In the genomic region with DNA sequence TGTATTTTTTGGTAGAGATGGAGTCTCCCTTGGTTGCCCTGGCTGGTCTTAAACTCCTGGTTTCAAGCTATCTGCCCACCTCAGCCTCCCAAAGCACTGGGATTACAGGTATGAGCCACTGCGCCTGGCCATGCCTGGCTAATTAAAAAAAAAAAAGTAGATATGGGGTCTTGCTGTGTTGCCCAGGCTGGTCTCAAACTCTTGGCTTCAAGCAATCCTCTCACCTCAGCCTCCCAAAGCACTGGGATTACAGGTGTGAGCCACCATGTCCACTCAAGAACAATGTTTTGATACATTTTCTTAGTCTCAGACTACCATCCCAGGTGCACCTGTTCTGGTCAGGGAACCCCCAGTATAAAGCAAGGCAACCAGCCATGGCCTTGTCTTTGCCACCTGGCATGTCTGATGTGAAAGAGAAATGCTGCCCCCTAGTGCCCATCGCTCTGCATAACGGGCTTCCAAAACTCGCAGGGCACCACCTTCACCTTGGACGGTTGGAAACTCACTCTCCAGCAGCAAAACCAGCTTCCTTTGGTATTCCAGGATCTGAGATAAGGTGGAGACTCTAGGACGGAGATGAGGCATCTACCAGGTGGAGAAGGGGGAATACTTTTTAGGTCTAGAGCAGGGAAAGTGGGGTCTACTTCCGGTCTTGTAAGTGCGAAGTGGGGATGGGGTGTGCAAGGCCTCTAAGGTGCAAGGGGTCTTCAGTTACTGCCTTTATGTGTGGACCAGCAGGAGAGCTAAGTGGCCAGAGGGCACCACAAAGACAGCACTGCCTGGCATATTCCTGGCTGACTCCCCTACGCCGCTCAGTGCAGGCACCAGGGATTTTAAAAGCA, we compare ENCODE assay signal across 7 cellular contexts. TPM values are rescaled to one million over a fixed set of nuclear protein-coding genes. Genes with fewer than 3 reads are reported as not detected.
A peak's percentile ranks its signal among the peaks of the same experiment; 100 is the strongest.
DNase-seq lines count a peak whose midpoint lies in the region; TF ChIP-seq lines count a peak whose summit lies in the region.

No MANE protein-coding gene starts in this region.

- H3K27me3 ChIP-seq in WERI-Rb-1 (ENCODE audit: insufficient read depth, low read depth, severe bottlenecking) = no peaks in the 10 kb centered on the region
- H3K27me3 ChIP-seq in mammary epithelial cell (ENCODE audit: insufficient read depth, low read length) = no peaks in the 10 kb centered on the region

- H3K36me3 ChIP-seq in WERI-Rb-1 (no peaks in the 10 kb centered on the region), mammary epithelial cell (ENCODE audit: insufficient read depth, low read length) (no peaks in the 10 kb centered on the region)

- H3K9me3 ChIP-seq in WERI-Rb-1 (ENCODE audit: severe bottlenecking) (no peaks in the 10 kb centered on the region), mammary epithelial cell (replicated peaks; ENCODE audit: insufficient read depth, low read length) (no peaks in the 10 kb centered on the region)

- no peak overlapping the region for H2AFZ ChIP-seq in mammary epithelial cell (ENCODE audit: low read depth, low read length)

- no peak overlapping the region for H3K4me3 ChIP-seq in GM12865 (ENCODE audit: low read depth, low read length)
- no peak overlapping the region for H3K4me3 ChIP-seq in HFF-Myc (replicated peaks; ENCODE audit: low read depth, low read length)
- no peak overlapping the region for H3K4me3 ChIP-seq in WERI-Rb-1 (ENCODE audit: low read depth, low read length)
- no peak overlapping the region for H3K4me3 ChIP-seq in mammary epithelial cell (replicated peaks in 1 of 3; ENCODE audit: insufficient read depth in 1 of 3, low read depth in 2 of 3, low read length in 3 of 3)

- intact Hi-C loops in mammary epithelial cell (cut with micrococcal nuclease) = loop anchor here (1.0 to 10.0 kb wide), 7 partner anchors 49 to 795 kb away; a partner anchor contains a TSS

- no TSS peak for BruUV-seq in mammary epithelial cell (replicated peaks; lab: Mats Ljungman, UMichigan)

- no peak overlapping the region for H3K27ac ChIP-seq in WERI-Rb-1
- H3K27ac ChIP-seq in mammary epithelial cell (ENCODE audit: insufficient read depth, low read depth, low read length) = no peak overlapping the region

- H3K4me1 ChIP-seq in mammary epithelial cell (ENCODE audit: insufficient read depth, low read length) = peaks cover 12% of the 10 kb centered on the region

- H3K4me2 ChIP-seq in mammary epithelial cell (ENCODE audit: insufficient read depth, low read depth, low read length) = no peak overlapping the region

- CTCF ChIA-PET in mammary epithelial cell (lab: Charles Lee; ENCODE audit: low non-redundant PET) = interaction anchor here (0.6 kb wide), 1 partner anchor 182 kb away, joined by 4 read pairs; no protein-coding TSS in a partner anchor

- no peaks in the 10 kb centered on the region for H3K79me2 ChIP-seq in mammary epithelial cell (ENCODE audit: insufficient read depth, low read length)

- in situ Hi-C loops in mammary epithelial cell (cut with MboI; ENCODE audit: low sequenced_read_pairs in 2 of 2) = loop anchor here (5.0 to 10.0 kb wide), 2 partner anchors 183 to 185 kb away; no protein-coding TSS in a partner anchor

- dilution Hi-C loops in mammary epithelial cell (cut with HindIII; ENCODE audit: low sequenced_read_pairs) = no loop called here

- peak; percentile 80 for TF ChIP-seq CTCF in GM12865 (IDR thresholded peaks at IDR 0.05; ENCODE audit: insufficient read depth, low read depth, low read length, missing control alignments)
- peak; percentile 86 for TF ChIP-seq CTCF in HFF-Myc (IDR thresholded peaks at IDR 0.05; ENCODE audit: low read depth, low read length, missing control alignments)
- TF ChIP-seq CTCF in WERI-Rb-1 (IDR thresholded peaks at IDR 0.05; ENCODE audit: low read depth, low read length) = peak; percentile 95
- TF ChIP-seq CTCF in mammary epithelial cell (conservative IDR thresholded peaks at IDR 0.05 in 1 of 2, IDR thresholded peaks at IDR 0.05 in 1 of 2; ENCODE audit: extremely low read depth in 1 of 2, insufficient read depth in 1 of 2, low read depth in 1 of 2, low read length in 2 of 2) = peak; percentile 85 to 95

- H4K20me1 ChIP-seq in mammary epithelial cell (ENCODE audit: insufficient read depth, low read length) = no peaks in the 10 kb centered on the region

- peak; percentile 82 for DNase-seq in GM12865 (ENCODE audit: low read depth)
- no peak for DNase-seq in HFF-Myc (ENCODE audit: extremely low read depth, low read depth)
- peak; percentile 46 for DNase-seq in NCI-H2029 (lab: John Stamatoyannopoulos, UW)
- peak; percentile 85 for DNase-seq in WERI-Rb-1
- peak; percentile 59 for DNase-seq in mammary epithelial cell
- DNase-seq in islet precursor cell = peak; percentile 87
- DNase-seq in stimulated activated CD4-positive, alpha-beta T cell treated with anti-CD3 and anti-CD28 coated beads, Interleukin-2, amount 100 ng/mL, for 24 hours = peak; percentile 80 to 85

- no peak overlapping the region for H3K9ac ChIP-seq in mammary epithelial cell (ENCODE audit: insufficient read depth, low read length)

- 57% methylated on average over 10 of the region's 10 CpGs for WGBS in mammary epithelial cell (ENCODE audit: low coverage, missing lambda C conversion rate)

RNA-seq across cellular contexts. Expression of a gene that starts 47.7 kb away (rescaled TPM):
- 10 to 100 TPM; 22.9 to 36.0 TPM for total RNA-seq in mammary epithelial cell
- 13.4 TPM for polyA plus RNA-seq in mammary epithelial cell
- polyA minus RNA-seq in mammary epithelial cell = 20.1 TPM
